In genomic region chr9:69109152-69109551, GRCh38 we compare ENCODE assay signal across 1 cellular context.
TF ChIP-seq lines count a peak whose summit lies in the region.

No MANE protein-coding gene starts in this region.

TF ChIP-seq in GM23338, 12 proteins besides CTCF, POLR2A, EP300 and RAD21 (continued from another document):
- no peak for TF ChIP-seq ZNF462 (CRISPR knock-in tag; IDR thresholded peaks at IDR 0.05)
- TF ChIP-seq POLR2AphosphoS5 (IDR thresholded peaks at IDR 0.05; ENCODE audit: low read depth): no peak
- no peak for TF ChIP-seq EZH2phosphoT487 (IDR thresholded peaks at IDR 0.05; ENCODE audit: unreplicated experiment)
